Comparison of ENCODE assay signal across 22 cellular contexts in genomic region chr7:4763091-4763793, GRCh38. TPM values are rescaled to one million over a fixed set of nuclear protein-coding genes. Genes with fewer than 3 reads are reported as not detected.
DNase-seq lines count a peak whose midpoint lies in the region; ATAC-seq, FAIRE-seq and TF ChIP-seq lines count a peak whose summit lies in the region.
"Had no signal": no experiment of that assay in that cellular context is flagged by ENCODE, and none has a peak within 500 bp of the region (broad histone marks: within the 10 kb centered on the region; RNA-seq: fewer than 3 reads in every experiment).

No MANE protein-coding gene starts in this region.

- dilution Hi-C loops in endothelial cell of umbilical vein (cut with MboI; ENCODE audit: extremely low pct_ligation_motif_present, low sequenced_read_pairs), result no loop called here

- no peaks in the 10 kb centered on the region for H3K9me1 ChIP-seq in endothelial cell of umbilical vein (replicated peaks; ENCODE audit: control insufficient read depth, extremely low read depth, insufficient read depth, low read length)

- H3K4me3 ChIP-seq in HepG2 (replicated peaks in 1 of 3; ENCODE audit: insufficient read depth in 1 of 3, low read depth in 2 of 3, low read length in 3 of 3), result no peak overlapping the region
- H3K4me3 ChIP-seq in right lobe of liver, result no peak overlapping the region
- H3K4me3 ChIP-seq in endothelial cell of umbilical vein (replicated peaks in 1 of 3; ENCODE audit: insufficient read depth in 1 of 3, low read depth in 1 of 3, low read length in 3 of 3), result no peak overlapping the region

- H3K27ac Mint-ChIP-seq in progenitor cell of endocrine pancreas, result peak overlapping the region; percentile 45
- no peak overlapping the region for H3K27ac Mint-ChIP-seq in osteocyte (ENCODE audit: unreplicated experiment)
- H3K27ac Mint-ChIP-seq: HFFc6 had no signal

- H3K9me3 Mint-ChIP-seq in progenitor cell of endocrine pancreas (ENCODE audit: low read depth) (no peaks in the 10 kb centered on the region), osteocyte (ENCODE audit: unreplicated experiment) (no peaks in the 10 kb centered on the region)
- H3K9me3 Mint-ChIP-seq: HFFc6 had no signal

- CTCF ChIA-PET in HepG2 (lab: Yijun Ruan, JAX; ENCODE audit: low intra/inter-chr PET ratio, low total read pairs) (no interaction called here), endothelial cell of umbilical vein (lab: Charles Lee) (no interaction called here)

- H3K27me3 ChIP-seq in HepG2 (ENCODE audit: control insufficient read depth in 1 of 2, insufficient read depth in 2 of 2, low read length in 2 of 2) (no peaks in the 10 kb centered on the region), right lobe of liver (no peaks in the 10 kb centered on the region), endothelial cell of umbilical vein (ENCODE audit: control insufficient read depth in 2 of 2, insufficient read depth in 2 of 2, low read length in 2 of 2) (no peaks in the 10 kb centered on the region)
- H3K27me3 ChIP-seq: BE2C had no signal

- no peak for TF ChIP-seq POLR2A in HepG2 (IDR thresholded peaks at IDR 0.05; ENCODE audit: insufficient read depth in 1 of 2, low read depth in 2 of 2, low read length in 2 of 2)
- no peak for TF ChIP-seq POLR2A in right lobe of liver (IDR thresholded peaks at IDR 0.05)
- no peak for TF ChIP-seq POLR2A in endothelial cell of umbilical vein (IDR thresholded peaks at IDR 0.05; ENCODE audit: low read depth, low read length)
- TF ChIP-seq POLR2A in GM12891 (IDR thresholded peaks at IDR 0.05; ENCODE audit: low read depth, low read length), result no peak

- in situ Hi-C loops in HepG2 (cut with HindIII; ENCODE audit: extremely low pct_ligation_motif_present, low pct_unique_long_range_greater_than_20kb), result loop anchor here (25.0 kb wide), 1 partner anchor 151 kb away; no protein-coding TSS in a partner anchor

- H2AFZ ChIP-seq in HepG2 (ENCODE audit: low read length) (no peak overlapping the region), endothelial cell of umbilical vein (ENCODE audit: low read depth, low read length) (no peak overlapping the region)

- WGBS in HepG2 (ENCODE audit: low lambda C conversion rate), result 97% methylated on average over 29 of the region's 32 CpGs
- 99% methylated on average over 10 of the region's 32 CpGs for WGBS in right lobe of liver (ENCODE audit: insufficient coverage, low coverage, low lambda C conversion rate, missing lambda C conversion rate)

- DNase-seq in HepG2 (ENCODE audit: low spot score) (no peak), right lobe of liver (no peak), endothelial cell of umbilical vein (ENCODE audit: low read depth, low spot score) (no peak), progenitor cell of endocrine pancreas (ENCODE audit: low spot score, unreplicated experiment) (no peak), urothelium cell line (ENCODE audit: low spot score) (no peak), osteocyte (ENCODE audit: extremely low spot score, unreplicated experiment) (no peak), GM12891 (ENCODE audit: insufficient read length, low spot score) (no peak), superior temporal gyrus (ENCODE audit: extremely low spot score) (no peak)
- DNase-seq: ACHN; BE2C; C1 segment of cervical spinal cord; Caco-2; CD4-positive, CD25-positive, alpha-beta regulatory T cell; GOT3; H7; HFFc6; IMR-90 had no signal

- BruUV-seq in HepG2 (replicated peaks; lab: Mats Ljungman, UMichigan), result no TSS peak
- BruUV-seq in endothelial cell of umbilical vein (replicated peaks; lab: Mats Ljungman, UMichigan), result TSS peak; percentile 1

- H3K4me3 Mint-ChIP-seq in progenitor cell of endocrine pancreas (ENCODE audit: low read depth) (no peak overlapping the region), osteocyte (ENCODE audit: unreplicated experiment) (no peak overlapping the region)
- H3K4me3 Mint-ChIP-seq: CD4-positive, CD25-positive, alpha-beta regulatory T cell; HFFc6 had no signal

- H3K4me1 Mint-ChIP-seq in progenitor cell of endocrine pancreas (ENCODE audit: low read depth) (no peaks in the 10 kb centered on the region), osteocyte (ENCODE audit: unreplicated experiment) (no peaks in the 10 kb centered on the region)

- H4K20me1 ChIP-seq in HepG2 (ENCODE audit: insufficient read depth, low read length), result no peaks in the 10 kb centered on the region
- no peaks in the 10 kb centered on the region for H4K20me1 ChIP-seq in endothelial cell of umbilical vein (replicated peaks; ENCODE audit: control insufficient read depth, extremely low read depth, insufficient read depth, low read length)

- H3K4me1 ChIP-seq in HepG2 (ENCODE audit: insufficient read depth, low read length), result no peaks in the 10 kb centered on the region
- no peaks in the 10 kb centered on the region for H3K4me1 ChIP-seq in right lobe of liver
- H3K4me1 ChIP-seq in endothelial cell of umbilical vein (ENCODE audit: control insufficient read depth, extremely low read depth, insufficient read depth, low read length), result no peaks in the 10 kb centered on the region
- H3K4me1 ChIP-seq: BE2C, Caco-2 had no signal

- intact Hi-C loops in HepG2 (cut with micrococcal nuclease; ENCODE audit: unreplicated experiment) (no loop called here), right lobe of liver (cut with DNase I) (no loop called here), endothelial cell of umbilical vein (cut with micrococcal nuclease) (no loop called here)

- TF ChIP-seq EP300 in HepG2 (IDR thresholded peaks at IDR 0.05; ENCODE audit: low read depth in 2 of 2, low read length in 2 of 2), result no peak
- TF ChIP-seq EP300 in HepG2 (CRISPR knock-in tag; IDR thresholded peaks at IDR 0.05; ENCODE audit: borderline replicate concordance), result no peak

- H3K36me3 ChIP-seq in HepG2 (replicated peaks in 1 of 2; ENCODE audit: control insufficient read depth in 1 of 2, insufficient read depth in 2 of 2, low read length in 2 of 2) (peaks cover 10 to 53% of the 10 kb centered on the region in 2 experiments), right lobe of liver (peaks cover 0 to 48% (median 20%) of the 10 kb centered on the region in 4 donors), endothelial cell of umbilical vein (ENCODE audit: control insufficient read depth in 2 of 2, extremely low read depth in 1 of 2, insufficient read depth in 2 of 2, low read length in 2 of 2) (peaks cover 13 to 43% of the 10 kb centered on the region in 2 experiments)

- ATAC-seq in HepG2 (no peak), right lobe of liver (no peak)
- ATAC-seq: HCT116 had no signal

- no peak for TF ChIP-seq RAD21 in HepG2 (CRISPR knock-in tag; IDR thresholded peaks at IDR 0.05)

- no peak for TF ChIP-seq CTCF in HepG2 (CRISPR knock-in tag; IDR thresholded peaks at IDR 0.05)
- no peak for TF ChIP-seq CTCF in right lobe of liver (IDR thresholded peaks at IDR 0.05)
- no peak for TF ChIP-seq CTCF in endothelial cell of umbilical vein (IDR thresholded peaks at IDR 0.05; ENCODE audit: extremely low read depth in 1 of 2, insufficient read depth in 1 of 2, low read depth in 1 of 2, low read length in 2 of 2)
- no peak for TF ChIP-seq CTCF in progenitor cell of endocrine pancreas (IDR thresholded peaks at IDR 0.05; ENCODE audit: unreplicated experiment)
- TF ChIP-seq CTCF in osteocyte (IDR thresholded peaks at IDR 0.05), result no peak

- H3K27ac ChIP-seq in HepG2 (ENCODE audit: extremely low read length, insufficient read depth, low read length) (no peak overlapping the region), right lobe of liver (no peak overlapping the region), endothelial cell of umbilical vein (ENCODE audit: insufficient read depth, low read depth, low read length) (no peak overlapping the region)
- H3K27ac ChIP-seq: HL-60 had no signal

- no peaks in the 10 kb centered on the region for H3K79me2 ChIP-seq in HepG2 (ENCODE audit: insufficient read depth, low read length)
- H3K79me2 ChIP-seq in endothelial cell of umbilical vein (ENCODE audit: control insufficient read depth, insufficient read depth, low read length), result peaks cover 2% of the 10 kb centered on the region

- no peaks in the 10 kb centered on the region for H3K9me3 ChIP-seq in HepG2 (ENCODE audit: low read length)
- no peaks in the 10 kb centered on the region for H3K9me3 ChIP-seq in right lobe of liver
- no peaks in the 10 kb centered on the region for H3K9me3 ChIP-seq in endothelial cell of umbilical vein (replicated peaks; ENCODE audit: control insufficient read depth, insufficient read depth, low read length)
- H3K9me3 ChIP-seq: BE2C, Caco-2 had no signal

- H3K36me3 Mint-ChIP-seq in progenitor cell of endocrine pancreas (ENCODE audit: insufficient read depth) (peaks cover 19% of the 10 kb centered on the region), osteocyte (ENCODE audit: unreplicated experiment) (peaks cover 23% of the 10 kb centered on the region)

- no peak overlapping the region for H3K9ac ChIP-seq in HepG2 (ENCODE audit: insufficient read depth, low read depth, low read length)
- no peak overlapping the region for H3K9ac ChIP-seq in endothelial cell of umbilical vein (replicated peaks; ENCODE audit: extremely low read depth, insufficient read depth, low read length)

- H3K4me2 ChIP-seq in HepG2 (ENCODE audit: low read depth, low read length) (no peak overlapping the region), endothelial cell of umbilical vein (ENCODE audit: insufficient read depth, low read length) (no peak overlapping the region)

- FAIRE-seq in HepG2 (lab: Jason Lieb, UNC) (no peak), endothelial cell of umbilical vein (lab: Jason Lieb, UNC) (no peak), urothelium cell line (lab: Jason Lieb, UNC) (peak; percentile 27), GM12891 (lab: Jason Lieb, UNC) (no peak)
- FAIRE-seq: A204.1, D721Med, G401.6 had no signal

- H3K27me3 Mint-ChIP-seq in progenitor cell of endocrine pancreas (no peaks in the 10 kb centered on the region), osteocyte (ENCODE audit: unreplicated experiment) (no peaks in the 10 kb centered on the region)
- H3K27me3 Mint-ChIP-seq: CD4-positive, CD25-positive, alpha-beta regulatory T cell had no signal

- POLR2A ChIA-PET in HepG2 (lab: Yijun Ruan, JAX) (no interaction called here), endothelial cell of umbilical vein (lab: Charles Lee) (no interaction called here)

RNA-seq across cellular contexts. Expression of gene AP5Z1, which starts 12.2 kb away (rescaled TPM):
- total RNA-seq in HepG2 (2016; rRNA removed; fragmentation: Illumina TruSeq; extraction: Trizol) (7.4 and 15.1 TPM in 2 replicates), right lobe of liver (10 to 100 TPM in 5 of 6 experiments, 1 to 10 TPM in 1; 9.7 to 23.6 (median 14.2) TPM), endothelial cell of umbilical vein (58.9 and 64.3 TPM in 2 replicates), progenitor cell of endocrine pancreas (41.0 and 42.8 TPM in 2 replicates), osteocyte (50.2 and 55.0 TPM in 2 replicates)
- total RNA-seq in HepG2 (2016; cell fraction: cytosol; rRNA removed; fragmentation: Illumina TruSeq; extraction: Trizol; ENCODE audit: low read depth), result 3.5 and 6.4 TPM in 2 replicates
- total RNA-seq in HepG2 (2016; cell fraction: insoluble cytoplasmic fraction; rRNA removed; fragmentation: Illumina TruSeq; extraction: Trizol), result 7.5 and 15.3 TPM in 2 replicates
- 4.1 and 5.0 TPM in 2 replicates for total RNA-seq in HepG2 (2016; cell fraction: membrane; rRNA removed; fragmentation: Illumina TruSeq; extraction: Trizol)
- total RNA-seq in HepG2 (2016; cell fraction: nucleus; rRNA removed; fragmentation: Illumina TruSeq; extraction: Trizol), result 18.0 and 18.9 TPM in 2 replicates
- polyA plus RNA-seq in HepG2 (2011; rRNA removed) (9.3 and 16.0 TPM in 2 replicates), endothelial cell of umbilical vein (53.7 and 67.3 TPM in 2 replicates)
- 3.8 and 7.7 TPM in 2 replicates for polyA plus RNA-seq in HepG2 (2011; cell fraction: cytosol; rRNA removed)
- 83.4 and 101 TPM in 2 replicates for polyA plus RNA-seq in HepG2 (2011; cell fraction: nucleus; rRNA removed)
- polyA plus RNA-seq in HepG2 (2012), result 5.9 and 7.4 TPM in 2 replicates
- polyA plus RNA-seq in HepG2 (2016; cell fraction: cytosol; fragmentation: Illumina TruSeq; extraction: Trizol; ENCODE audit: low read depth), result 1.8 and 2.1 TPM in 2 replicates
- polyA plus RNA-seq in HepG2 (2016; cell fraction: insoluble cytoplasmic fraction; fragmentation: Illumina TruSeq; extraction: Trizol; ENCODE audit: low read depth), result 7.7 and 9.3 TPM in 2 replicates
- polyA plus RNA-seq in HepG2 (2016; cell fraction: membrane; fragmentation: Illumina TruSeq; extraction: Trizol; ENCODE audit: low read depth), result 3.1 and 4.0 TPM in 2 replicates
- 42.6 and 43.4 TPM in 2 replicates for polyA plus RNA-seq in HepG2 (2016; cell fraction: nucleus; fragmentation: Illumina TruSeq; extraction: Trizol; ENCODE audit: insufficient read depth, low read depth)
- polyA minus RNA-seq in HepG2 (2011; rRNA and poly(A)+ RNA removed; ENCODE audit: low replicate concordance), result 14.8 and 17.9 TPM in 2 replicates
- 6.2 and 7.0 TPM in 2 replicates for polyA minus RNA-seq in HepG2 (2011; cell fraction: cytosol; rRNA and poly(A)+ RNA removed)
- 28.0 and 28.3 TPM in 2 replicates for polyA minus RNA-seq in HepG2 (2011; cell fraction: nucleus; rRNA and poly(A)+ RNA removed)
- polyA plus RNA-seq in endothelial cell of umbilical vein (2011; cell fraction: cytosol; rRNA removed), result 15.8 and 26.1 TPM in 2 replicates
- 137 and 170 TPM in 2 replicates for polyA plus RNA-seq in endothelial cell of umbilical vein (2011; cell fraction: nucleus; rRNA removed)
- polyA plus RNA-seq in endothelial cell of umbilical vein (2012), result 21.4 and 21.9 TPM in 2 replicates
- 14.4 and 19.7 TPM in 2 replicates for polyA minus RNA-seq in endothelial cell of umbilical vein
- polyA minus RNA-seq in endothelial cell of umbilical vein (2011; cell fraction: cytosol; rRNA and poly(A)+ RNA removed), result 23.1 TPM
- polyA minus RNA-seq in endothelial cell of umbilical vein (2011; cell fraction: nucleus; rRNA and poly(A)+ RNA removed), result 47.1 and 90.4 TPM in 2 replicates
- 20.7 TPM for polyA plus RNA-seq in GM12891 (2012; ENCODE audit: low read depth, missing spikeins)
